In genomic region chr2:40433739-40434138, GRCh38 we compare ENCODE assay signal across 1 cellular context.
TF ChIP-seq lines count a peak whose summit lies in the region.

No MANE protein-coding gene starts in this region.

TF ChIP-seq in A549, 52 proteins besides CTCF, POLR2A, EP300 and RAD21 (continued from another document):
- TF ChIP-seq ESRRA (IDR thresholded peaks at IDR 0.05; ENCODE audit: borderline replicate concordance, low read length) = no peak
- no peak for TF ChIP-seq REST (IDR thresholded peaks at IDR 0.05)
- TF ChIP-seq MYC (IDR thresholded peaks at IDR 0.05; ENCODE audit: borderline replicate concordance, low read length) = no peak
